Comparison of ENCODE assay signal across 24 cellular contexts in the genomic region with DNA sequence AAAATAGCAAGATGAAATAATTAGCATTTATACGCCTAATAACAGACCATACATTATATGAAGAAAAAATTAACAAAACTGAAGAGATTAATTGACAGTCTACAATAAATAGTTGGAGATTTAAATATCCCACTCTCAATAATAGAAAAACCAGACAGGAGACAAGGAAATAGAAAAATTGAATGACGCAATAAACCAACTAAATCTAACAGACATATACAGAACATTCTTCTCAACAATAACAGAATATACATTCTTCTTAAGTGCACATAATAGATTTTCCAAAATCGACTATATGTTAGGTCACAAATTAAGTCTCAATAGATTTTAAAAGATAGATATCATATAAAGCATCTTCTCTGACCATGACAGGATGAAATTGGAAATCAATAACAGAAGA.
"Had no signal": no experiment of that assay in that cellular context is flagged by ENCODE, and none has a peak within 500 bp of the region (broad histone marks: within the 10 kb centered on the region; RNA-seq: fewer than 3 reads in every experiment).

No MANE protein-coding gene starts in this region.

- H3K36me3 Mint-ChIP-seq: mesothelial cell of epicardium, naive B cell had no signal

- FAIRE-seq: colon, endothelial cell of umbilical vein, islet of Langerhans, keratinocyte had no signal

- H3K27ac ChIP-seq: coronary artery, dorsolateral prefrontal cortex, esophagus muscularis mucosa, foreskin keratinocyte, gastrocnemius medialis, heart right ventricle, left lung, lower lobe of right lung had no signal

- H3K4me1 ChIP-seq: left lung had no signal

- H3K4me1 Mint-ChIP-seq: mesothelial cell of epicardium, naive B cell had no signal

- H3K4me3 Mint-ChIP-seq: mesothelial cell of epicardium, naive B cell had no signal

- H3K9me3 ChIP-seq: esophagus muscularis mucosa, gastrocnemius medialis, left lung, lower lobe of right lung, mucosa of descending colon had no signal

- ATAC-seq: foreskin keratinocyte, gastrocnemius medialis, heart right ventricle, left lung, left ventricle myocardium superior, lower lobe of right lung, mucosa of descending colon had no signal

- H3K27me3 ChIP-seq: dorsolateral prefrontal cortex, esophagus muscularis mucosa, foreskin keratinocyte, gastrocnemius medialis, left lung had no signal

- DNase-seq: dermis blood vessel endothelial cell; dorsolateral prefrontal cortex; effector CD4-positive, alpha-beta T cell; effector memory CD4-positive, alpha-beta T cell; foreskin keratinocyte; gastrocnemius medialis; glutamatergic neuron; head of caudate nucleus; heart right ventricle; hippocampal formation; kidney glomerular epithelial cell; left lung; left ventricle myocardium superior; lower lobe of right lung; mesenchymal stem cell; mucosa of descending colon; naive B cell had no signal

- H3K4me3 ChIP-seq: coronary artery, dorsolateral prefrontal cortex, esophagus muscularis mucosa, gastrocnemius medialis, heart right ventricle, left lung, lower lobe of right lung, mucosa of descending colon had no signal

- H3K27me3 Mint-ChIP-seq: naive B cell had no signal

- H3K27ac Mint-ChIP-seq: mesothelial cell of epicardium, naive B cell had no signal

- H3K36me3 ChIP-seq: esophagus muscularis mucosa, gastrocnemius medialis, heart right ventricle, left lung, lower lobe of right lung had no signal
